Comparison of ENCODE assay signal across 13 cellular contexts in genomic region chr18:48336332-48336731, GRCh38.
DNase-seq lines count a peak whose midpoint lies in the region; ATAC-seq and TF ChIP-seq lines count a peak whose summit lies in the region.
"Had no signal": no experiment of that assay in that cellular context is flagged by ENCODE, and none has a peak within 500 bp of the region (broad histone marks: within the 10 kb centered on the region; RNA-seq: fewer than 3 reads in every experiment).

No MANE protein-coding gene starts in this region.

- no peak overlapping the region for H3K4me3 ChIP-seq in choroid plexus epithelial cell (ENCODE audit: low read depth, low read length)
- no peak overlapping the region for H3K4me3 ChIP-seq in mucosa of descending colon
- H3K4me3 ChIP-seq: HAP-1 had no signal

- peak; percentile 30 for ATAC-seq in mucosa of descending colon
- ATAC-seq in HG03439 (IDR thresholded peaks at IDR 0.05; ENCODE audit: unreplicated experiment), result no peak
- no peak for ATAC-seq in HG03135 (IDR thresholded peaks at IDR 0.05; ENCODE audit: unreplicated experiment)
- no peak for ATAC-seq in HG02884 (IDR thresholded peaks at IDR 0.05; ENCODE audit: unreplicated experiment)

- no peak overlapping the region for H3K4me3 Mint-ChIP-seq in activated T-helper 2 cell treated with anti-CD3 and anti-CD28 coated beads, Interferon-gamma antibody, Interleukin-2, Interleukin-4, amounts not matched to agents 10 μg/mL and 5 μg/mL and 100 μg/mL, durations not matched to agents 14 hours and 24 hours and 36 hours (ENCODE audit: low read depth)

- intact Hi-C loops in mucosa of descending colon (cut with DNase I, micrococcal nuclease), result no loop called here
- intact Hi-C loops in activated T-helper 2 cell treated with anti-CD3 and anti-CD28 coated beads, Interferon-gamma antibody, Interleukin-2, Interleukin-4, amounts not matched to agents 10 μg/mL and 5 μg/mL and 100 μg/mL, durations not matched to agents 14 hours and 24 hours and 36 hours (cut with micrococcal nuclease), result no loop called here

- TF ChIP-seq CTCF in choroid plexus epithelial cell (conservative IDR thresholded peaks at IDR 0.05; ENCODE audit: low read depth, low read length), result peak; percentile 64
- no peak for TF ChIP-seq CTCF in mucosa of descending colon (IDR thresholded peaks at IDR 0.05)

- H3K4me1 Mint-ChIP-seq in activated T-helper 2 cell treated with anti-CD3 and anti-CD28 coated beads, Interferon-gamma antibody, Interleukin-2, Interleukin-4, amounts not matched to agents 10 μg/mL and 5 μg/mL and 100 μg/mL, durations not matched to agents 14 hours and 24 hours and 36 hours (ENCODE audit: low read depth), result no peaks in the 10 kb centered on the region

- H3K9me3 Mint-ChIP-seq in activated T-helper 2 cell treated with anti-CD3 and anti-CD28 coated beads, Interferon-gamma antibody, Interleukin-2, Interleukin-4, amounts not matched to agents 10 μg/mL and 5 μg/mL and 100 μg/mL, durations not matched to agents 14 hours and 24 hours and 36 hours, result no peaks in the 10 kb centered on the region

- no peaks in the 10 kb centered on the region for H3K4me1 ChIP-seq in mucosa of descending colon (ENCODE audit: low read depth)
- H3K4me1 ChIP-seq: HAP-1 had no signal

- no peaks in the 10 kb centered on the region for H3K36me3 Mint-ChIP-seq in activated T-helper 2 cell treated with anti-CD3 and anti-CD28 coated beads, Interferon-gamma antibody, Interleukin-2, Interleukin-4, amounts not matched to agents 10 μg/mL and 5 μg/mL and 100 μg/mL, durations not matched to agents 14 hours and 24 hours and 36 hours (ENCODE audit: low read depth)

- H3K9me3 ChIP-seq in mucosa of descending colon, result no peaks in the 10 kb centered on the region
- H3K9me3 ChIP-seq: HAP-1 had no signal

- peaks cover 8% of the 10 kb centered on the region for H3K27me3 Mint-ChIP-seq in activated T-helper 2 cell treated with anti-CD3 and anti-CD28 coated beads, Interferon-gamma antibody, Interleukin-2, Interleukin-4, amounts not matched to agents 10 μg/mL and 5 μg/mL and 100 μg/mL, durations not matched to agents 14 hours and 24 hours and 36 hours (ENCODE audit: low read depth)

- no peaks in the 10 kb centered on the region for H3K36me3 ChIP-seq in mucosa of descending colon (ENCODE audit: low read depth)
- H3K36me3 ChIP-seq: HAP-1 had no signal

- DNase-seq in DMS53 (lab: John Stamatoyannopoulos, UW) (peak; percentile 97), NCI-H510A treated with DMSO at 0.1 percent for 48 hours (lab: John Stamatoyannopoulos, UW) (peak; percentile 73), choroid plexus epithelial cell (ENCODE audit: low read depth) (peak; percentile 41), mucosa of descending colon (no peak)
- DNase-seq in activated T-helper 2 cell treated with anti-CD3 and anti-CD28 coated beads, Interferon-gamma antibody, Interleukin-2, Interleukin-4, amounts not matched to agents 10 μg/mL and 5 μg/mL and 100 μg/mL, durations not matched to agents 14 hours and 24 hours and 36 hours (ENCODE audit: low spot score), result no peak
- DNase-seq: central memory CD4-positive, alpha-beta T cell; NK-92 treated with Interleukin-12 subunit alpha and Interleukin-12 subunit beta, amount 100 ng/mL, for 24 hours; stimulated activated CD4-positive, alpha-beta T cell treated with anti-CD3 and anti-CD28 coated beads, Interleukin-4, amount 100 ng/mL, for 4 hours; stimulated activated naive CD4-positive, alpha-beta T cell treated with Interleukin-2 at 50 U/mL for 16 hours had no signal

- H3K27ac Mint-ChIP-seq in activated T-helper 2 cell treated with anti-CD3 and anti-CD28 coated beads, Interferon-gamma antibody, Interleukin-2, Interleukin-4, amounts not matched to agents 10 μg/mL and 5 μg/mL and 100 μg/mL, durations not matched to agents 14 hours and 24 hours and 36 hours, result no peak overlapping the region

Comparison
In these comparisons a context has a peak if more than half of its experiments do, and no peak if none do; other contexts are left out.
1. DNase-seq: peak in DMS53 (single experiment), NCI-H510A treated with DMSO at 0.1 percent for 48 hours (single experiment) and choroid plexus epithelial cell (single experiment); none in mucosa of descending colon (0 of 3) and activated T-helper 2 cell treated with anti-CD3 and anti-CD28 coated beads, Interferon-gamma antibody, Interleukin-2, Interleukin-4, amounts not matched to agents 10 μg/mL and 5 μg/mL and 100 μg/mL, durations not matched to agents 14 hours and 24 hours and 36 hours (single experiment).